Comparison of ENCODE assay signal across 10 cellular contexts in genomic region chr3:9781978-9782575, GRCh38. TPM values are rescaled to one million over a fixed set of nuclear protein-coding genes. Genes with fewer than 3 reads are reported as not detected.
DNase-seq lines count a peak whose midpoint lies in the region; ATAC-seq and TF ChIP-seq lines count a peak whose summit lies in the region.
"Had no signal": no experiment of that assay in that cellular context is flagged by ENCODE, and none has a peak within 500 bp of the region (broad histone marks: within the 10 kb centered on the region; RNA-seq: fewer than 3 reads in every experiment).

No MANE protein-coding gene starts in this region.

- intact Hi-C loops in OCI-LY7 (cut with micrococcal nuclease; ENCODE audit: unreplicated experiment), result no loop called here

- H3K36me3 Mint-ChIP-seq in activated naive CD4-positive, alpha-beta T cell treated with anti-CD3 and anti-CD28 coated beads, Interleukin-2, amount 50 U/mL, for 72 hours, result peaks cover 30 to 47% of the 10 kb centered on the region in 2 donors
- H3K36me3 Mint-ChIP-seq in effector memory CD8-positive, alpha-beta T cell (ENCODE audit: insufficient read depth), result peaks cover 35% of the 10 kb centered on the region
- no peaks in the 10 kb centered on the region for H3K36me3 Mint-ChIP-seq in glutamatergic neuron (ENCODE audit: unreplicated experiment)

- peak overlapping the region; percentile 57 for H3K4me2 ChIP-seq in OCI-LY7 (ENCODE audit: low read length)

- peaks cover 52% of the 10 kb centered on the region for H3K4me1 ChIP-seq in OCI-LY7 (ENCODE audit: insufficient read depth, low read length, poor library complexity, severe bottlenecking)

- POLR2A ChIA-PET in OCI-LY7 (lab: Charles Lee), result interaction anchor here (0.5 to 2.1 kb wide), 8 partner anchors 9 to 296 kb away, joined by 3 to 8 read pairs (median 3); partner anchors contain the start of genes ARPC4 and TADA3

- no peaks in the 10 kb centered on the region for H4K20me1 ChIP-seq in OCI-LY7 (ENCODE audit: insufficient read depth, low read length)

- H3K9me2 ChIP-seq in OCI-LY7 (ENCODE audit: insufficient read depth, low read length), result no peaks in the 10 kb centered on the region

- H3K9me3 ChIP-seq in OCI-LY7 (ENCODE audit: low read length), result no peaks in the 10 kb centered on the region

- H3K36me3 ChIP-seq in OCI-LY7 (ENCODE audit: insufficient read depth, low read length), result peaks cover 56% of the 10 kb centered on the region

- H3K9me3 Mint-ChIP-seq in activated naive CD4-positive, alpha-beta T cell treated with anti-CD3 and anti-CD28 coated beads, Interleukin-2, amount 50 U/mL, for 72 hours, result peaks cover 0 to 3% of the 10 kb centered on the region in 2 donors
- no peaks in the 10 kb centered on the region for H3K9me3 Mint-ChIP-seq in effector memory CD8-positive, alpha-beta T cell
- H3K9me3 Mint-ChIP-seq in glutamatergic neuron (ENCODE audit: unreplicated experiment), result no peaks in the 10 kb centered on the region

- H3K27ac Mint-ChIP-seq in activated naive CD4-positive, alpha-beta T cell treated with anti-CD3 and anti-CD28 coated beads, Interleukin-2, amount 50 U/mL, for 72 hours, result peak overlapping the region; percentile 4 to 61
- peak overlapping the region; percentile 81 to 85 for H3K27ac Mint-ChIP-seq in effector memory CD8-positive, alpha-beta T cell
- H3K27ac Mint-ChIP-seq in glutamatergic neuron (ENCODE audit: unreplicated experiment), result no peak overlapping the region

- peak overlapping the region; percentile 84 for H3K27ac ChIP-seq in OCI-LY7 (ENCODE audit: low read depth, low read length, poor library complexity, severe bottlenecking)
- peak overlapping the region; percentile 54 for H3K27ac ChIP-seq in temporal lobe (ENCODE audit: low read depth, low read length)

- H3K4me3 Mint-ChIP-seq in effector memory CD8-positive, alpha-beta T cell, result peak overlapping the region in 1 of 2 donors; percentile 12
- H3K4me3 Mint-ChIP-seq in glutamatergic neuron (ENCODE audit: unreplicated experiment), result no peak overlapping the region

- TF ChIP-seq CTCF in OCI-LY7 (conservative IDR thresholded peaks at IDR 0.05; ENCODE audit: low read length) (no peak), glutamatergic neuron (IDR thresholded peaks at IDR 0.05; ENCODE audit: partially characterized antibody, unreplicated experiment) (no peak)

- H3K79me2 ChIP-seq in OCI-LY7 (ENCODE audit: insufficient read depth, low read depth, low read length), result no peaks in the 10 kb centered on the region

- no peak overlapping the region for H3K4me3 ChIP-seq in OCI-LY7 (ENCODE audit: low read depth, low read length, poor library complexity, severe bottlenecking)

- TSS peak; percentile 20 for BruUV-seq in OCI-LY7 (replicated peaks; lab: Mats Ljungman, UMichigan)

- no peak for DNase-seq in activated naive CD4-positive, alpha-beta T cell treated with anti-CD3 and anti-CD28 coated beads, Interleukin-2, amount 50 U/mL, for 72 hours (ENCODE audit: low spot score in 2 of 2)
- no peak for DNase-seq in activated naive CD4-positive, alpha-beta T cell treated with anti-CD3 and anti-CD28 coated beads, Interleukin-2, amount 50 U/mL, for 16 hours
- DNase-seq in OCI-LY7 (ENCODE audit: low spot score) (peak; percentile 23), AG20443 (ENCODE audit: low spot score) (no peak), glutamatergic neuron (no peak)
- DNase-seq in effector memory CD8-positive, alpha-beta T cell, result no peak
- DNase-seq: SIG-M5; stimulated activated CD4-positive, alpha-beta T cell treated with anti-CD3 and anti-CD28 coated beads, Interleukin-2, amount 100 ng/mL, for 48 hours had no signal

- ATAC-seq in activated naive CD4-positive, alpha-beta T cell treated with anti-CD3 and anti-CD28 coated beads, Interleukin-2, amount 50 U/mL, for 72 hours, result no peak
- ATAC-seq in effector memory CD8-positive, alpha-beta T cell (replicated peaks), result no peak
- ATAC-seq in HG02642 (IDR thresholded peaks at IDR 0.05; ENCODE audit: poor library complexity, unreplicated experiment), result no peak

- no peak overlapping the region for H2AFZ ChIP-seq in OCI-LY7 (ENCODE audit: low read length)

- H3K4me1 Mint-ChIP-seq in effector memory CD8-positive, alpha-beta T cell (ENCODE audit: low read depth in 2 of 2), result peaks cover 40 to 41% of the 10 kb centered on the region in 2 donors
- peaks cover 6% of the 10 kb centered on the region for H3K4me1 Mint-ChIP-seq in glutamatergic neuron (ENCODE audit: low read depth, unreplicated experiment)

- no peaks in the 10 kb centered on the region for H3K27me3 Mint-ChIP-seq in effector memory CD8-positive, alpha-beta T cell
- no peaks in the 10 kb centered on the region for H3K27me3 Mint-ChIP-seq in glutamatergic neuron (ENCODE audit: unreplicated experiment)

- CTCF ChIA-PET in OCI-LY7 (lab: Charles Lee; ENCODE audit: unreplicated experiment), result no interaction called here

RNA-seq across cellular contexts. Expression of gene TADA3, which starts 10.2 kb away (rescaled TPM):
- 10 to 100 TPM; 47.5 to 92.3 TPM for total RNA-seq in activated naive CD4-positive, alpha-beta T cell treated with anti-CD3 and anti-CD28 coated beads, Interleukin-2, amount 50 U/mL, for 72 hours
- 51.6 and 62.0 TPM in 2 replicates for total RNA-seq in OCI-LY7 (2014; rRNA removed; shearing (Covaris generic))
- total RNA-seq in OCI-LY7 (2022) (56.4 and 58.5 TPM in 2 replicates), temporal lobe (42.3 TPM), glutamatergic neuron (ENCODE audit: unreplicated experiment) (59.1 TPM)

RNA-seq across cellular contexts. Expression of gene ARPC4, which starts 10.8 kb away (rescaled TPM):
- total RNA-seq in activated naive CD4-positive, alpha-beta T cell treated with anti-CD3 and anti-CD28 coated beads, Interleukin-2, amount 50 U/mL, for 72 hours, result 100 to 1,000 TPM; 125 to 265 TPM
- total RNA-seq in OCI-LY7 (2014; rRNA removed; shearing (Covaris generic)), result 89.8 and 99.5 TPM in 2 replicates
- total RNA-seq in OCI-LY7 (2022) (93.5 and 118 TPM in 2 replicates), temporal lobe (101 TPM), glutamatergic neuron (ENCODE audit: unreplicated experiment) (164 TPM)

RNA-seq across cellular contexts. Expression of gene CAMK1, which starts 12.3 kb away (rescaled TPM):
- total RNA-seq in activated naive CD4-positive, alpha-beta T cell treated with anti-CD3 and anti-CD28 coated beads, Interleukin-2, amount 50 U/mL, for 72 hours, result 10 to 100 TPM; 23.8 to 45.1 TPM
- total RNA-seq in OCI-LY7 (2014; rRNA removed; shearing (Covaris generic)), result not detected in 2 replicates
- not detected in 2 replicates for total RNA-seq in OCI-LY7 (2022)
- total RNA-seq in temporal lobe, result 39.8 TPM
- 8.2 TPM for total RNA-seq in glutamatergic neuron (ENCODE audit: unreplicated experiment)

RNA-seq across cellular contexts. Expression of gene TTLL3, which starts 28.0 kb away (rescaled TPM):
- 100 to 1,000 TPM in 1 of 2 donors, 10 to 100 TPM in 1; 78.1 to 121 TPM for total RNA-seq in activated naive CD4-positive, alpha-beta T cell treated with anti-CD3 and anti-CD28 coated beads, Interleukin-2, amount 50 U/mL, for 72 hours
- total RNA-seq in OCI-LY7 (2014; rRNA removed; shearing (Covaris generic)), result 65.4 and 65.7 TPM in 2 replicates
- total RNA-seq in OCI-LY7 (2022), result 127 and 136 TPM in 2 replicates
- total RNA-seq in temporal lobe, result 19.7 TPM
- total RNA-seq in glutamatergic neuron (ENCODE audit: unreplicated experiment), result 45.7 TPM

RNA-seq across cellular contexts. Expression of gene OGG1, which starts 32.3 kb away (rescaled TPM):
- 10 to 100 TPM; 34.8 to 58.0 TPM for total RNA-seq in activated naive CD4-positive, alpha-beta T cell treated with anti-CD3 and anti-CD28 coated beads, Interleukin-2, amount 50 U/mL, for 72 hours
- total RNA-seq in OCI-LY7 (2014; rRNA removed; shearing (Covaris generic)), result 98.9 and 121 TPM in 2 replicates
- total RNA-seq in OCI-LY7 (2022) (119 and 120 TPM in 2 replicates), temporal lobe (51.9 TPM), glutamatergic neuron (ENCODE audit: unreplicated experiment) (76.5 TPM)
